ENCODE assay signal across 22 cellular contexts in the genomic region with DNA sequence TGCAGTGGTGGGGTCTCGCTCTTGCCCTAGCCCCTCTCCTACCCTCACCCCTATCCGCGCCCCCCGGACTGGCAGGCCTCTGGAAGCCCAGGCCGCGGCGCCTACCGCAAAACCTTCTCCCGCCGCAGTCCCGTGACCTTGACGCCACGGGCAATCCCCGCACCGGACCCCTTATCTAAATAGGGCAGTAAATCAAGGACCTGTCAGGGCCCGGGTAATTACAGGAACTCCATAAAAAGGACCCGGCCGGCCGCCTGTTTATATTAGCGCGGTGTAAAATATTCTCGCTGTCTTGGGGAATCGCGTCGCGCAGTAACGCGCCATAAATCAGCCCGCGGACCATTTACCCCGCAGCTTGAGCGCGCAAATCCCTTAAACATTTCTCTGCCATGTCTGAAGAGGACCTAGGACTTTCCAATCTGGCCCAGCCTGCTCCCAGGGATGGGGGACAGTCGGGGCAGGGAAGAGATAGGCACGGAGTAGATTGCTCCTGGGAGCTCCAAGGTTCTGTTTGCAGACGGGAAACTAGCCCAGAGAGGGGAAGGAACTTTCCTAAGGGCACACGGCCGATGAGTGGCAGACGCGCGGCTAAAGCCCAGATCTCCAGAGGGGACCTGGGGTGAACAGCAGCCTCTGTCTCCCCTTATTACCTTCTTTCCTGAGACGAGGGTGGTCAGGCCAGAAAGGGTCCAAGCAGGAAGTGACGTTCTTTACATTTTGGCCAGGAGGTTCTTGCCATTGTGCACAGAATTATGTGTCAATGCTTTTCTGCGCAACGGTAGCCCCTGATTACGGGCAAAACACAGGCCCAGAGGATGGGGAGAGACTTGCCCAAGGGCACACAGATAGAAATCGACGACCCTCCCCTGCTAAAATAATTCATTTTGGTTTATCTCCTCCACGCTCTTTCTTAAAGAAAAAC. TPM values are rescaled to one million over a fixed set of nuclear protein-coding genes. Genes with fewer than 3 reads are reported as not detected.
DNase-seq lines count a peak whose midpoint lies in the region; ATAC-seq and FAIRE-seq lines count a peak whose summit lies in the region.
"Had no signal": no experiment of that assay in that cellular context is flagged by ENCODE, and none has a peak within 500 bp of the region (broad histone marks: within the 10 kb centered on the region; RNA-seq: fewer than 3 reads in every experiment).

No MANE protein-coding gene starts in this region.

- H3K4me1 Mint-ChIP-seq in activated T-cell treated with anti-CD3 and anti-CD28 coated beads, Interleukin-2, amount 50 U/mL, for 24 hours (ENCODE audit: low read depth), result peaks cover 53% of the 10 kb centered on the region
- peaks cover 17% of the 10 kb centered on the region for H3K4me1 Mint-ChIP-seq in activated T-helper 1 cell treated with anti-CD3 and anti-CD28 coated beads, Interleukin-12 subunit alpha, Interleukin-12 subunit beta, Interleukin-2, Interleukin-4 antibody, amounts not matched to agents 30 ng/mL and 10 ng/mL and 1 ng/mL, durations not matched to agents 14 hours and 24 hours and 36 hours (ENCODE audit: low read depth)
- H3K4me1 Mint-ChIP-seq in activated CD4-positive, alpha-beta memory T cell treated with anti-CD3 and anti-CD28 coated beads for 36 hours (ENCODE audit: low read depth), result peaks cover 32% of the 10 kb centered on the region

- 5 to 7% (median 5%) methylated on average over 48 to 49 of the region's 49 CpGs for WGBS in small intestine, 3 donors

- no peaks in the 10 kb centered on the region for H3K36me3 ChIP-seq in small intestine (ENCODE audit: control insufficient read depth in 2 of 2, insufficient read depth in 2 of 2, low read length in 2 of 2)
- H3K36me3 ChIP-seq: left ventricle myocardium inferior, SJCRH30 had no signal

- no peak for FAIRE-seq in small intestine (lab: Jason Lieb, UNC)

- H3K4me3 Mint-ChIP-seq in activated T-cell treated with anti-CD3 and anti-CD28 coated beads, Interleukin-2, amount 50 U/mL, for 24 hours, result no peak overlapping the region
- no peak overlapping the region for H3K4me3 Mint-ChIP-seq in activated T-helper 1 cell treated with anti-CD3 and anti-CD28 coated beads, Interleukin-12 subunit alpha, Interleukin-12 subunit beta, Interleukin-2, Interleukin-4 antibody, amounts not matched to agents 30 ng/mL and 10 ng/mL and 1 ng/mL, durations not matched to agents 14 hours and 24 hours and 36 hours
- H3K4me3 Mint-ChIP-seq in activated CD4-positive, alpha-beta memory T cell treated with anti-CD3 and anti-CD28 coated beads for 36 hours, result no peak overlapping the region
- H3K4me3 Mint-ChIP-seq: CD8-positive, alpha-beta T cell had no signal

- no peak overlapping the region for H3K27ac ChIP-seq in small intestine (ENCODE audit: low read depth in 1 of 2, low read length in 1 of 2)
- H3K27ac ChIP-seq: left ventricle myocardium inferior, SJCRH30 had no signal

- H3K27me3 Mint-ChIP-seq in activated T-cell treated with anti-CD3 and anti-CD28 coated beads, Interleukin-2, amount 50 U/mL, for 24 hours, result peaks cover 95% of the 10 kb centered on the region
- peaks cover 89% of the 10 kb centered on the region for H3K27me3 Mint-ChIP-seq in activated T-helper 1 cell treated with anti-CD3 and anti-CD28 coated beads, Interleukin-12 subunit alpha, Interleukin-12 subunit beta, Interleukin-2, Interleukin-4 antibody, amounts not matched to agents 30 ng/mL and 10 ng/mL and 1 ng/mL, durations not matched to agents 14 hours and 24 hours and 36 hours (ENCODE audit: insufficient read depth)
- peaks cover 82% of the 10 kb centered on the region for H3K27me3 Mint-ChIP-seq in activated CD4-positive, alpha-beta memory T cell treated with anti-CD3 and anti-CD28 coated beads for 36 hours

- intact Hi-C loops in activated T-helper 1 cell treated with anti-CD3 and anti-CD28 coated beads, Interleukin-12 subunit alpha, Interleukin-12 subunit beta, Interleukin-2, Interleukin-4 antibody, amounts not matched to agents 30 ng/mL and 10 ng/mL and 1 ng/mL, durations not matched to agents 14 hours and 24 hours and 36 hours (cut with micrococcal nuclease), result loop anchor here (1.0 kb wide), 1 partner anchor 8 kb away; no protein-coding TSS in a partner anchor
- intact Hi-C loops in activated CD4-positive, alpha-beta memory T cell treated with anti-CD3 and anti-CD28 coated beads for 36 hours (cut with micrococcal nuclease), result loop anchor here (1.0 kb wide), 1 partner anchor 8 kb away; no protein-coding TSS in a partner anchor

- no peak for ATAC-seq in HG02763 (IDR thresholded peaks at IDR 0.05; ENCODE audit: unreplicated experiment)
- ATAC-seq: CD8-positive, alpha-beta T cell had no signal

- POLR2A ChIA-PET in activated CD4-positive, alpha-beta memory T cell treated with anti-CD3 and anti-CD28 coated beads for 36 hours (lab: Charles Lee), result no interaction called here

- H3K4me1 ChIP-seq in small intestine (ENCODE audit: control insufficient read depth in 2 of 2, insufficient read depth in 1 of 2, low read depth in 1 of 2, low read length in 1 of 2), result peaks cover 7 to 10% of the 10 kb centered on the region in 2 donors
- H3K4me1 ChIP-seq: SJCRH30 had no signal

- H3K27me3 ChIP-seq in small intestine (ENCODE audit: control insufficient read depth in 2 of 2, insufficient read depth in 2 of 2, low read length in 2 of 2), result peaks cover 18 to 76% of the 10 kb centered on the region in 2 donors

- H3K9me3 ChIP-seq in small intestine (ENCODE audit: control insufficient read depth, low read depth), result no peaks in the 10 kb centered on the region
- H3K9me3 ChIP-seq: left ventricle myocardium inferior, SJCRH30 had no signal

- H3K4me3 ChIP-seq in small intestine (ENCODE audit: low read depth in 1 of 2, low read length in 2 of 2), result no peak overlapping the region
- H3K4me3 ChIP-seq: left ventricle myocardium inferior, SJCRH30 had no signal

- CTCF ChIA-PET in activated CD4-positive, alpha-beta memory T cell treated with anti-CD3 and anti-CD28 coated beads for 36 hours (lab: Charles Lee), result interaction anchor here (1.2 to 1.3 kb wide), 2 partner anchors 16 to 38 kb away, joined by 3 to 4 read pairs; no protein-coding TSS in a partner anchor

- no peaks in the 10 kb centered on the region for H3K9me3 Mint-ChIP-seq in activated T-cell treated with anti-CD3 and anti-CD28 coated beads, Interleukin-2, amount 50 U/mL, for 24 hours
- H3K9me3 Mint-ChIP-seq in activated T-helper 1 cell treated with anti-CD3 and anti-CD28 coated beads, Interleukin-12 subunit alpha, Interleukin-12 subunit beta, Interleukin-2, Interleukin-4 antibody, amounts not matched to agents 30 ng/mL and 10 ng/mL and 1 ng/mL, durations not matched to agents 14 hours and 24 hours and 36 hours, result no peaks in the 10 kb centered on the region
- no peaks in the 10 kb centered on the region for H3K9me3 Mint-ChIP-seq in activated CD4-positive, alpha-beta memory T cell treated with anti-CD3 and anti-CD28 coated beads for 36 hours
- H3K9me3 Mint-ChIP-seq: CD8-positive, alpha-beta T cell had no signal

- no peaks in the 10 kb centered on the region for H3K36me3 Mint-ChIP-seq in activated T-cell treated with anti-CD3 and anti-CD28 coated beads, Interleukin-2, amount 50 U/mL, for 24 hours (ENCODE audit: low read depth)
- no peaks in the 10 kb centered on the region for H3K36me3 Mint-ChIP-seq in activated T-helper 1 cell treated with anti-CD3 and anti-CD28 coated beads, Interleukin-12 subunit alpha, Interleukin-12 subunit beta, Interleukin-2, Interleukin-4 antibody, amounts not matched to agents 30 ng/mL and 10 ng/mL and 1 ng/mL, durations not matched to agents 14 hours and 24 hours and 36 hours (ENCODE audit: low read depth)
- peaks cover 2% of the 10 kb centered on the region for H3K36me3 Mint-ChIP-seq in activated CD4-positive, alpha-beta memory T cell treated with anti-CD3 and anti-CD28 coated beads for 36 hours
- H3K36me3 Mint-ChIP-seq: CD8-positive, alpha-beta T cell had no signal

- H3K27ac Mint-ChIP-seq in activated T-cell treated with anti-CD3 and anti-CD28 coated beads, Interleukin-2, amount 50 U/mL, for 24 hours, result no peak overlapping the region
- peak overlapping the region; percentile 74 for H3K27ac Mint-ChIP-seq in activated T-helper 1 cell treated with anti-CD3 and anti-CD28 coated beads, Interleukin-12 subunit alpha, Interleukin-12 subunit beta, Interleukin-2, Interleukin-4 antibody, amounts not matched to agents 30 ng/mL and 10 ng/mL and 1 ng/mL, durations not matched to agents 14 hours and 24 hours and 36 hours
- H3K27ac Mint-ChIP-seq in activated CD4-positive, alpha-beta memory T cell treated with anti-CD3 and anti-CD28 coated beads for 36 hours, result no peak overlapping the region
- H3K27ac Mint-ChIP-seq: CD8-positive, alpha-beta T cell had no signal

- peak; percentile 37 for DNase-seq in activated T-cell treated with anti-CD3 and anti-CD28 coated beads, Interleukin-2, amount 50 U/mL, for 24 hours
- DNase-seq in activated T-cell treated with anti-CD3 and anti-CD28 coated beads, Interleukin-2, amount 50 U/mL, for 1 hour, result no peak
- DNase-seq in activated T-helper 1 cell treated with anti-CD3 and anti-CD28 coated beads, Interleukin-12 subunit alpha, Interleukin-12 subunit beta, Interleukin-2, Interleukin-4 antibody, amounts not matched to agents 30 ng/mL and 10 ng/mL and 1 ng/mL, durations not matched to agents 14 hours and 24 hours and 36 hours (ENCODE audit: low spot score), result no peak
- DNase-seq in left kidney (ENCODE audit: low read depth, low spot score) (peak; percentile 86), small intestine (peak; percentile 55), cerebellum (ENCODE audit: low spot score) (no peak)
- DNase-seq in activated CD4-positive, alpha-beta memory T cell treated with anti-CD3 and anti-CD28 coated beads for 36 hours, result no peak
- DNase-seq: CD8-positive, alpha-beta T cell; central memory CD4-positive, alpha-beta T cell; effector memory CD4-positive, alpha-beta T cell; hippocampal formation; left ventricle myocardium inferior; NCI-H1694; NCI-H524; OCI-M1; SJCRH30; stimulated activated CD4-positive, alpha-beta T cell treated with anti-CD3 and anti-CD28 coated beads, Interleukin-2, amount 100 ng/mL, for 24 hours had no signal

RNA-seq across cellular contexts. Expression of a gene that starts 4.8 kb away (rescaled TPM):
- not detected in 2 replicates for total RNA-seq in activated T-helper 1 cell treated with anti-CD3 and anti-CD28 coated beads, Interleukin-12 subunit alpha, Interleukin-12 subunit beta, Interleukin-2, Interleukin-4 antibody, amounts not matched to agents 30 ng/mL and 10 ng/mL and 1 ng/mL, durations not matched to agents 14 hours and 24 hours and 36 hours
- polyA plus RNA-seq in small intestine, result under 1 TPM in 1 of 3 donors, not detected in 2; 0.42 TPM
- not detected for total RNA-seq in cerebellum
- not detected for total RNA-seq in activated CD4-positive, alpha-beta memory T cell treated with anti-CD3 and anti-CD28 coated beads for 36 hours
- total RNA-seq: CD8-positive, alpha-beta T cell; M059J; pulmonary artery endothelial cell; SJCRH30; subcutaneous adipose tissue had no signal
- polyA plus RNA-seq: adipose tissue had no signal

RNA-seq across cellular contexts. Expression of a gene that starts 37.0 kb away (rescaled TPM):
- total RNA-seq in activated T-helper 1 cell treated with anti-CD3 and anti-CD28 coated beads, Interleukin-12 subunit alpha, Interleukin-12 subunit beta, Interleukin-2, Interleukin-4 antibody, amounts not matched to agents 30 ng/mL and 10 ng/mL and 1 ng/mL, durations not matched to agents 14 hours and 24 hours and 36 hours, result 37.5 and 44.4 TPM in 2 replicates
- 10 to 100 TPM; 16.7 to 52.8 (median 33.0) TPM for polyA plus RNA-seq in small intestine
- 15.1 TPM for total RNA-seq in cerebellum
- total RNA-seq in activated CD4-positive, alpha-beta memory T cell treated with anti-CD3 and anti-CD28 coated beads for 36 hours, result 10 to 100 TPM; 32.0 to 34.2 TPM

Comparison
In these comparisons a context has a peak if more than half of its experiments do, and no peak if none do; other contexts are left out.
1. DNase-seq: peak in activated T-cell treated with anti-CD3 and anti-CD28 coated beads, Interleukin-2, amount 50 U/mL, for 24 hours (single experiment), left kidney (single experiment) and small intestine (single experiment); none in activated T-cell treated with anti-CD3 and anti-CD28 coated beads, Interleukin-2, amount 50 U/mL, for 1 hour (single experiment), activated T-helper 1 cell treated with anti-CD3 and anti-CD28 coated beads, Interleukin-12 subunit alpha, Interleukin-12 subunit beta, Interleukin-2, Interleukin-4 antibody, amounts not matched to agents 30 ng/mL and 10 ng/mL and 1 ng/mL, durations not matched to agents 14 hours and 24 hours and 36 hours (single experiment), cerebellum (single experiment) and activated CD4-positive, alpha-beta memory T cell treated with anti-CD3 and anti-CD28 coated beads for 36 hours (single experiment).